ENCODE assay signal across 13 cellular contexts in the genomic region with DNA sequence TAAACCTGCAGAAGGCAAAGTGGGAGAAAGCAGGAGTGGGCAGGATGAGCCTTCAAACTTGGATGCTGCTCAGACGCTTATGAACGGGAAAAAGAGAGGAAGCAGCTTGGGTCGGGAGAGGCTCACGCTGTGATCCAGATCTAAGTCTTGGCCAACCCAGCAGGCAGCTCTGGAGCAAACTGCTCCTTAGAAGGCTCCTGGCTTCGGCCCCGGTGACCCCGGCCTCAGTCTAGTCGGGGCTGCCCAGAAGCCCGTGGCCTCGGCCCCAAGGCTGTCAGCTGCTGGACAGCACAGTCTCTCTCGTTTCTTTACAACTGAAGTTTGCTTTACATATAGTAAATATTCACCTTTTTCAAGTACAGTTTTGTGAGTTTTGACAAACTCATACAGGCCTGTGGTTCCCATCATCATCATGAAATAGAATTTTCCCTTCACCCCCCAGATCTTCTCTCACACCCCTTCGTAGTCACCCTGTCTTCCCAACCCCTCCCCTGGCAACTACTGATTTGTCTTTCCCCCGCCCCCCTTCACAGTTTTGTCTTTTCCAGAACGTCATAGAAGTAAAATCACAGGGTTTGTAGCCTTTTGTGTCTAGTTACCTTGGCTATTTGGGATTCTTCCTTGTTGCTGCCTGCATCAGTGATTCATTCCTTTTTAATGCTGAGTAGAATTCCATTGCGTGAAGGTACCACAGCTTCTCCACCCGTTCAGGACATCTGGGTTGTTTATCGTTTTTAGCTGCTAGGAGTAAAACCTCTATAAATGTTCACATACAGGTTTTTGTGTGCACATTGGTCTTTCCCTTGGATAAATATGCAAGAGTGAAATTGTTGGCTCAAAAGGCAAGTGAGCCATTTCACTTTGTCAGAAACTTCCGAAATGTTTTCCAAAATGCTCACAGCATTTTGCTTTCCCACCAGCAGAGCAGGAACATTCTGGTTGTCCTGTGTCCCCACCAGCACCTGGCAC. TPM values are rescaled to one million over a fixed set of nuclear protein-coding genes. Genes with fewer than 3 reads are reported as not detected.
A peak's percentile ranks its signal among the peaks of the same experiment; 100 is the strongest.
DNase-seq lines count a peak whose midpoint lies in the region; ATAC-seq and TF ChIP-seq lines count a peak whose summit lies in the region.
"Had no signal": no experiment of that assay in that cellular context is flagged by ENCODE, and none has a peak within 500 bp of the region (broad histone marks: within the 10 kb centered on the region; RNA-seq: fewer than 3 reads in every experiment).

No MANE protein-coding gene starts in this region.

- H3K4me3 ChIP-seq in GM23248, result no peak overlapping the region
- no peak overlapping the region for H3K4me3 ChIP-seq in astrocyte of the spinal cord (ENCODE audit: low read depth, low read length)
- no peak overlapping the region for H3K4me3 ChIP-seq in right atrium auricular region

- H3K4me1 ChIP-seq in GM23248 (ENCODE audit: insufficient read depth), result peaks cover 33% of the 10 kb centered on the region
- peaks cover 0 to 24% of the 10 kb centered on the region in 2 donors for H3K4me1 ChIP-seq in right atrium auricular region
- H3K4me1 ChIP-seq: parathyroid adenoma had no signal

- H3K9ac ChIP-seq in GM23248, result peak overlapping the region; percentile 61
- H3K9ac ChIP-seq: parathyroid adenoma had no signal

- no peaks in the 10 kb centered on the region for H3K9me3 Mint-ChIP-seq in stimulated activated naive B cell treated with anti-CD40 and anti-IgM and Interleukin-4, amounts not matched to agents 10 μg/mL and 1 μg/mL and 100 μg/mL, for 72 hours
- H3K9me3 Mint-ChIP-seq in activated CD4-positive, alpha-beta T cell treated with anti-CD3 and anti-CD28 coated beads for 36 hours (ENCODE audit: low read depth), result no peaks in the 10 kb centered on the region
- H3K9me3 Mint-ChIP-seq: effector memory CD8-positive, alpha-beta T cell; memory B cell had no signal

- in situ Hi-C loops in GM23248 (cut with MboI), result no loop called here
- in situ Hi-C loops in astrocyte of the spinal cord (cut with HindIII; ENCODE audit: low sequenced_read_pairs), result no loop called here

- WGBS in GM23248 (ENCODE audit: low coverage in 1 of 2, low lambda C conversion rate in 2 of 2, missing lambda C conversion rate in 2 of 2), 2 experiments, result 25 to 29% methylated on average over 18 of the region's 18 CpGs

- peak overlapping the region; percentile 12 for H3K4me2 ChIP-seq in GM23248 (ENCODE audit: unreplicated experiment)

- H3K27me3 ChIP-seq in GM23248 (replicated peaks; ENCODE audit: insufficient read depth) (no peaks in the 10 kb centered on the region), right atrium auricular region (no peaks in the 10 kb centered on the region)

- no peaks in the 10 kb centered on the region for H3K36me3 Mint-ChIP-seq in stimulated activated naive B cell treated with anti-CD40 and anti-IgM and Interleukin-4, amounts not matched to agents 10 μg/mL and 1 μg/mL and 100 μg/mL, for 72 hours
- H3K36me3 Mint-ChIP-seq in activated CD4-positive, alpha-beta T cell treated with anti-CD3 and anti-CD28 coated beads for 36 hours (ENCODE audit: low read depth), result no peaks in the 10 kb centered on the region
- H3K36me3 Mint-ChIP-seq: memory B cell had no signal

- H3K4me3 Mint-ChIP-seq in stimulated activated naive B cell treated with anti-CD40 and anti-IgM and Interleukin-4, amounts not matched to agents 10 μg/mL and 1 μg/mL and 100 μg/mL, for 72 hours, result no peak overlapping the region
- no peak overlapping the region for H3K4me3 Mint-ChIP-seq in activated CD4-positive, alpha-beta T cell treated with anti-CD3 and anti-CD28 coated beads for 36 hours
- H3K4me3 Mint-ChIP-seq: effector memory CD8-positive, alpha-beta T cell; memory B cell had no signal

- H3F3A ChIP-seq in GM23248 (ENCODE audit: insufficient read depth), result peaks cover 11% of the 10 kb centered on the region

- TF ChIP-seq CTCF in astrocyte of the spinal cord (IDR thresholded peaks at IDR 0.05; ENCODE audit: low read depth, low read length), result no peak
- no peak for TF ChIP-seq CTCF in right atrium auricular region (IDR thresholded peaks at IDR 0.05)

- POLR2A ChIA-PET in activated CD4-positive, alpha-beta T cell treated with anti-CD3 and anti-CD28 coated beads for 36 hours (lab: Charles Lee), result no interaction called here

- no peaks in the 10 kb centered on the region for H3K79me2 ChIP-seq in GM23248 (ENCODE audit: insufficient read depth)
- H3K79me2 ChIP-seq: parathyroid adenoma had no signal

- H3K27me3 Mint-ChIP-seq in stimulated activated naive B cell treated with anti-CD40 and anti-IgM and Interleukin-4, amounts not matched to agents 10 μg/mL and 1 μg/mL and 100 μg/mL, for 72 hours, result no peaks in the 10 kb centered on the region
- H3K27me3 Mint-ChIP-seq in activated CD4-positive, alpha-beta T cell treated with anti-CD3 and anti-CD28 coated beads for 36 hours, result peaks cover 2% of the 10 kb centered on the region
- H3K27me3 Mint-ChIP-seq: memory B cell had no signal

- DNase-seq in GM23248, result peak; percentile 60
- peak; percentile 14 for DNase-seq in astrocyte of the spinal cord (ENCODE audit: low read depth, low spot score)
- DNase-seq in right atrium auricular region (ENCODE audit: low spot score), result peak; percentile 57
- DNase-seq in stimulated activated naive B cell treated with anti-CD40 and anti-IgM and Interleukin-4, amounts not matched to agents 10 μg/mL and 1 μg/mL and 100 μg/mL, for 72 hours, result no peak
- no peak for DNase-seq in activated CD4-positive, alpha-beta T cell treated with anti-CD3 and anti-CD28 coated beads for 36 hours
- DNase-seq in GM19238 (ENCODE audit: insufficient read length, low spot score), result no peak
- DNase-seq in activated T-cell treated with anti-CD3 and anti-CD28 coated beads, Interleukin-2, amount 50 U/mL, for 1 hour, result no peak
- no peak for DNase-seq in activated CD4-positive, CD25-positive, alpha-beta regulatory T cell treated with anti-CD3 and anti-CD28 coated beads, Interleukin-2, amount 50 U/mL, for 72 hours
- DNase-seq: effector memory CD8-positive, alpha-beta T cell; NCI-H1694; stimulated activated naive CD4-positive, alpha-beta T cell had no signal

- H4K20me1 ChIP-seq in GM23248 (ENCODE audit: insufficient read depth), result no peaks in the 10 kb centered on the region

- 0 out of 2 replicates have a peak overlapping the region, but pooled peaks have one; percentile 14 for H2AFZ ChIP-seq in GM23248
- H2AFZ ChIP-seq: parathyroid adenoma had no signal

- H3K27ac ChIP-seq in GM23248, result peak overlapping the region; percentile 67
- H3K27ac ChIP-seq in right atrium auricular region, result no peak overlapping the region
- H3K27ac ChIP-seq: parathyroid adenoma had no signal

- peak overlapping the region; percentile 38 for H3K27ac Mint-ChIP-seq in stimulated activated naive B cell treated with anti-CD40 and anti-IgM and Interleukin-4, amounts not matched to agents 10 μg/mL and 1 μg/mL and 100 μg/mL, for 72 hours
- H3K27ac Mint-ChIP-seq in activated CD4-positive, alpha-beta T cell treated with anti-CD3 and anti-CD28 coated beads for 36 hours, result no peak overlapping the region
- H3K27ac Mint-ChIP-seq: effector memory CD8-positive, alpha-beta T cell; memory B cell had no signal

- H3K36me3 ChIP-seq in GM23248 (ENCODE audit: low read depth) (no peaks in the 10 kb centered on the region), right atrium auricular region (no peaks in the 10 kb centered on the region)

- H3K9me2 ChIP-seq in GM23248 (ENCODE audit: insufficient read depth), result no peaks in the 10 kb centered on the region

- no peak for ATAC-seq in stimulated activated naive B cell treated with anti-CD40 and anti-IgM and Interleukin-4, amounts not matched to agents 10 μg/mL and 1 μg/mL and 100 μg/mL, for 72 hours (replicated peaks)
- ATAC-seq in activated CD4-positive, alpha-beta T cell treated with anti-CD3 and anti-CD28 coated beads for 36 hours, result no peak
- ATAC-seq: effector memory CD8-positive, alpha-beta T cell had no signal

- no peaks in the 10 kb centered on the region for H3K9me3 ChIP-seq in GM23248 (ENCODE audit: low read depth)
- no peaks in the 10 kb centered on the region for H3K9me3 ChIP-seq in right atrium auricular region

- CTCF ChIA-PET in activated CD4-positive, alpha-beta T cell treated with anti-CD3 and anti-CD28 coated beads for 36 hours (lab: Charles Lee), result interaction anchor here (0.9 kb wide), 1 partner anchor 221 kb away, joined by 3 read pairs; no protein-coding TSS in a partner anchor

- H3K4me1 Mint-ChIP-seq in stimulated activated naive B cell treated with anti-CD40 and anti-IgM and Interleukin-4, amounts not matched to agents 10 μg/mL and 1 μg/mL and 100 μg/mL, for 72 hours, result peaks cover 19 to 38% of the 10 kb centered on the region in 2 donors
- H3K4me1 Mint-ChIP-seq in activated CD4-positive, alpha-beta T cell treated with anti-CD3 and anti-CD28 coated beads for 36 hours, result peaks cover 6% of the 10 kb centered on the region

- intact Hi-C loops in activated CD4-positive, alpha-beta T cell treated with anti-CD3 and anti-CD28 coated beads for 36 hours (cut with DNase I, micrococcal nuclease), result loop anchor here in 1 of 2 experiments (5.0 kb wide), 1 partner anchor 507 kb away; no protein-coding TSS in a partner anchor

RNA-seq across cellular contexts. Expression of gene MYO7B, which starts 35.1 kb away (rescaled TPM):
- under 0.01 TPM in 1 of 2 replicates, not detected in the other for total RNA-seq in GM23248 (2014; rRNA removed; shearing (Covaris generic))
- not detected in 2 replicates for polyA plus RNA-seq in GM23248 (2016; fragmentation: Nextera tagmentation; extraction: Ambion mirVana)
- total RNA-seq in right atrium auricular region, result under 1 TPM; 0.52 to 0.67 TPM
- 1 to 10 TPM in 1 of 2 experiments, under 1 TPM in 1; 0.75 to 1.5 TPM for total RNA-seq in activated CD4-positive, alpha-beta T cell treated with anti-CD3 and anti-CD28 coated beads for 36 hours

RNA-seq across cellular contexts. Expression of gene IWS1, which starts 44.3 kb away (rescaled TPM):
- total RNA-seq in GM23248 (2014; rRNA removed; shearing (Covaris generic)), result 23.3 and 32.4 TPM in 2 replicates
- polyA plus RNA-seq in GM23248 (2016; fragmentation: Nextera tagmentation; extraction: Ambion mirVana), result 41.1 and 42.4 TPM in 2 replicates
- total RNA-seq in right atrium auricular region, result 10 to 100 TPM; 43.3 to 46.4 TPM
- total RNA-seq in activated CD4-positive, alpha-beta T cell treated with anti-CD3 and anti-CD28 coated beads for 36 hours, result 10 to 100 TPM; 49.5 to 55.0 TPM

Comparison
In these comparisons a context has a peak if more than half of its experiments do, and no peak if none do; other contexts are left out.
1. DNase-seq: peak in GM23248 (single experiment), astrocyte of the spinal cord (single experiment) and right atrium auricular region (single experiment); none in stimulated activated naive B cell treated with anti-CD40 and anti-IgM and Interleukin-4, amounts not matched to agents 10 μg/mL and 1 μg/mL and 100 μg/mL, for 72 hours (single experiment), activated CD4-positive, alpha-beta T cell treated with anti-CD3 and anti-CD28 coated beads for 36 hours (single experiment), GM19238 (single experiment), activated T-cell treated with anti-CD3 and anti-CD28 coated beads, Interleukin-2, amount 50 U/mL, for 1 hour (single experiment) and activated CD4-positive, CD25-positive, alpha-beta regulatory T cell treated with anti-CD3 and anti-CD28 coated beads, Interleukin-2, amount 50 U/mL, for 72 hours (single experiment).